ENCODE assay signal across 15 cellular contexts in genomic region chr14:64689292-64689691, GRCh38. TPM values are rescaled to one million over a fixed set of nuclear protein-coding genes. Genes with fewer than 3 reads are reported as not detected.
DNase-seq lines count a peak whose midpoint lies in the region; ATAC-seq, FAIRE-seq and TF ChIP-seq lines count a peak whose summit lies in the region.
"Had no signal": no experiment of that assay in that cellular context is flagged by ENCODE, and none has a peak within 500 bp of the region (broad histone marks: within the 10 kb centered on the region; RNA-seq: fewer than 3 reads in every experiment).

No MANE protein-coding gene starts in this region.

- peak overlapping the region in 1 of 6 donors; percentile 79 for H3K27ac Mint-ChIP-seq in immature natural killer cell

- no peaks in the 10 kb centered on the region for H3K9me3 Mint-ChIP-seq in immature natural killer cell

- H3K27ac ChIP-seq in HepG2 (ENCODE audit: extremely low read length, insufficient read depth, low read length) (no peak overlapping the region), right lobe of liver (no peak overlapping the region)
- H3K27ac ChIP-seq: BLaER1 treated with 17β-estradiol and CSF1 and Interleukin-3, amounts not matched to agents 10 nM and 100 nM; KMS-11 had no signal

- H3K79me2 ChIP-seq in HepG2 (ENCODE audit: insufficient read depth, low read length): no peaks in the 10 kb centered on the region

- no peak overlapping the region for H3K9ac ChIP-seq in HepG2 (ENCODE audit: insufficient read depth, low read depth, low read length)
- H3K9ac ChIP-seq: BLaER1 treated with 17β-estradiol and CSF1 and Interleukin-3, amounts not matched to agents 10 nM and 100 nM; KMS-11 had no signal

- intact Hi-C loops in HepG2 (cut with micrococcal nuclease; ENCODE audit: unreplicated experiment) (no loop called here), right lobe of liver (cut with DNase I) (no loop called here)

- peak overlapping the region; percentile 29; the same call in 1 of the 2 replicates for H3K4me2 ChIP-seq in HepG2 (ENCODE audit: low read depth, low read length)
- H3K4me2 ChIP-seq: BLaER1 treated with 17β-estradiol and CSF1 and Interleukin-3, amounts not matched to agents 10 nM and 100 nM; KMS-11 had no signal

- in situ Hi-C loops in HepG2 (cut with HindIII; ENCODE audit: extremely low pct_ligation_motif_present, low pct_unique_long_range_greater_than_20kb): no loop called here

- TF ChIP-seq POLR2A in HepG2 (IDR thresholded peaks at IDR 0.05; ENCODE audit: insufficient read depth in 1 of 2, low read depth in 2 of 2, low read length in 2 of 2) (no peak), right lobe of liver (IDR thresholded peaks at IDR 0.05) (no peak)

- TF ChIP-seq RAD21 in HepG2 (CRISPR knock-in tag; IDR thresholded peaks at IDR 0.05): no peak

- peaks cover 28% of the 10 kb centered on the region in 2 donors for H3K4me1 Mint-ChIP-seq in immature natural killer cell

- H3K4me3 Mint-ChIP-seq in immature natural killer cell: peak overlapping the region in 3 of 5 donors; percentile 14 to 50 (median 50)

- ATAC-seq in HepG2 (peak; percentile 73), right lobe of liver (no peak)
- ATAC-seq: Panc1 had no signal

- H3K4me3 ChIP-seq in HepG2 (replicated peaks in 1 of 3; ENCODE audit: insufficient read depth in 1 of 3, low read depth in 2 of 3, low read length in 3 of 3) (no peak overlapping the region), right lobe of liver (no peak overlapping the region)
- H3K4me3 ChIP-seq: BLaER1 treated with 17β-estradiol and CSF1 and Interleukin-3, amounts not matched to agents 10 nM and 100 nM had no signal

- H3K4me1 ChIP-seq in HepG2 (ENCODE audit: insufficient read depth, low read length) (peaks cover 18% of the 10 kb centered on the region), right lobe of liver (no peaks in the 10 kb centered on the region)

- FAIRE-seq in HepG2 (lab: Jason Lieb, UNC): peak; percentile 30
- FAIRE-seq: G401.6, H54 had no signal

- H4K20me1 ChIP-seq in HepG2 (ENCODE audit: insufficient read depth, low read length): no peaks in the 10 kb centered on the region

- CTCF ChIA-PET in HepG2 (lab: Yijun Ruan, JAX; ENCODE audit: low intra/inter-chr PET ratio, low total read pairs): no interaction called here

- TF ChIP-seq EP300 in HepG2 (IDR thresholded peaks at IDR 0.05; ENCODE audit: low read depth in 2 of 2, low read length in 2 of 2) (no peak), HepG2 (CRISPR knock-in tag; IDR thresholded peaks at IDR 0.05; ENCODE audit: borderline replicate concordance) (no peak)

- DNase-seq in HepG2 (ENCODE audit: low spot score) (peak; percentile 37), right lobe of liver (no peak), NCI-H526 treated with DMSO at 0.1 percent for 48 hours (lab: John Stamatoyannopoulos, UW) (peak; percentile 56), immature natural killer cell (no peak), superior temporal gyrus (ENCODE audit: extremely low spot score) (no peak), NCI-H446 (lab: John Stamatoyannopoulos, UW) (no peak)
- no peak for DNase-seq in effector CD8-positive, alpha-beta T cell (lab: John Stamatoyannopoulos, UW)
- DNase-seq: NCI-H187 treated with DMSO at 0.1 percent for 48 hours, NCI-H2227 treated with DMSO at 0.1 percent for 48 hours, NCI-H524 had no signal

- no peak overlapping the region for H2AFZ ChIP-seq in HepG2 (ENCODE audit: low read length)

- no peaks in the 10 kb centered on the region for H3K36me3 ChIP-seq in HepG2 (replicated peaks in 1 of 2; ENCODE audit: control insufficient read depth in 1 of 2, insufficient read depth in 2 of 2, low read length in 2 of 2)
- no peaks in the 10 kb centered on the region for H3K36me3 ChIP-seq in right lobe of liver
- H3K36me3 ChIP-seq: BLaER1 treated with 17β-estradiol and CSF1 and Interleukin-3, amounts not matched to agents 10 nM and 100 nM had no signal

- 5% methylated on average over 3 of the region's 3 CpGs for WGBS in HepG2 (ENCODE audit: low lambda C conversion rate)
- whole genome bisulfite sequencing in right lobe of liver (ENCODE audit: insufficient coverage, low coverage, low lambda C conversion rate, missing lambda C conversion rate): 32% methylated on average over 3 of the region's 3 CpGs

- no TSS peak for BruUV-seq in HepG2 (replicated peaks; lab: Mats Ljungman, UMichigan)

- H3K27me3 Mint-ChIP-seq in immature natural killer cell (ENCODE audit: low read depth in 3 of 3): peaks cover 0 to 2% (median 2%) of the 10 kb centered on the region in 3 donors

- no peaks in the 10 kb centered on the region for H3K36me3 Mint-ChIP-seq in immature natural killer cell

- no peaks in the 10 kb centered on the region for H3K9me3 ChIP-seq in HepG2 (ENCODE audit: low read length)
- H3K9me3 ChIP-seq in right lobe of liver: no peaks in the 10 kb centered on the region
- H3K9me3 ChIP-seq: BLaER1 treated with 17β-estradiol and CSF1 and Interleukin-3, amounts not matched to agents 10 nM and 100 nM had no signal

- TF ChIP-seq CTCF in HepG2 (CRISPR knock-in tag; IDR thresholded peaks at IDR 0.05) (no peak), right lobe of liver (IDR thresholded peaks at IDR 0.05) (no peak)

- peaks cover 5 to 12% of the 10 kb centered on the region in 2 experiments; a peak in 3 of 5 replicates for H3K27me3 ChIP-seq in HepG2 (ENCODE audit: control insufficient read depth in 1 of 2, insufficient read depth in 2 of 2, low read length in 2 of 2)
- H3K27me3 ChIP-seq in right lobe of liver: no peaks in the 10 kb centered on the region

- POLR2A ChIA-PET in HepG2 (lab: Yijun Ruan, JAX): interaction anchor here (1.3 kb wide), 1 partner anchor 15 kb away, joined by 3 read pairs; the partner anchor contains the start of gene PLEKHG3

TF ChIP-seq in HepG2, 621 proteins besides CTCF, POLR2A, EP300 and RAD21 (continues in another document):
- TF ChIP-seq GATAD2A (CRISPR knock-in tag; IDR thresholded peaks at IDR 0.05) (0 out of 2 replicates have a peak, but pooled peaks have one; percentile 13), ATF4 (CRISPR knock-in tag; IDR thresholded peaks at IDR 0.05) (no peak), HNF4G (IDR thresholded peaks at IDR 0.05; ENCODE audit: borderline replicate concordance, low read depth, low read length) (peak; percentile 41; the same call in 1 of the 2 replicates), HNF4G (CRISPR knock-in tag; IDR thresholded peaks at IDR 0.05; ENCODE audit: borderline replicate concordance, low read depth) (no peak), ZNF878 (CRISPR knock-in tag; IDR thresholded peaks at IDR 0.05) (0 out of 2 replicates have a peak, but pooled peaks have one; percentile 23), FOXA3 (CRISPR knock-in tag; IDR thresholded peaks at IDR 0.05) (peak; percentile 47; the same call in 1 of the 2 replicates)
- TF ChIP-seq, protein P1, sequence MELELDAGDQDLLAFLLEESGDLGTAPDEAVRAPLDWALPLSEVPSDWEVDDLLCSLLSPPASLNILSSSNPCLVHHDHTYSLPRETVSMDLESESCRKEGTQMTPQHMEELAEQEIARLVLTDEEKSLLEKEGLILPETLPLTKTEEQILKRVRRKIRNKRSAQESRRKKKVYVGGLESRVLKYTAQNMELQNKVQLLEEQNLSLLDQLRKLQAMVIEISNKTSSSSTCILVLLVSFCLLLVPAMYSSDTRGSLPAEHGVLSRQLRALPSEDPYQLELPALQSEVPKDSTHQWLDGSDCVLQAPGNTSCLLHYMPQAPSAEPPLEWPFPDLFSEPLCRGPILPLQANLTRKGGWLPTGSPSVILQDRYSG (CRISPR knock-in tag; IDR thresholded peaks at IDR 0.05): no peak

RNA-seq across cellular contexts. Expression of gene PLEKHG3, which starts 14.9 kb away (rescaled TPM):
- total RNA-seq in HepG2 (2016; rRNA removed; fragmentation: Illumina TruSeq; extraction: Trizol) (9.5 and 9.8 TPM in 2 replicates), right lobe of liver (10 to 100 TPM; 25.4 to 49.1 (median 28.0) TPM)
- 0.61 and 0.88 TPM in 2 replicates for total RNA-seq in HepG2 (2016; cell fraction: cytosol; rRNA removed; fragmentation: Illumina TruSeq; extraction: Trizol; ENCODE audit: low read depth)
- 7.2 and 11.8 TPM in 2 replicates for total RNA-seq in HepG2 (2016; cell fraction: insoluble cytoplasmic fraction; rRNA removed; fragmentation: Illumina TruSeq; extraction: Trizol)
- 5.6 and 6.4 TPM in 2 replicates for total RNA-seq in HepG2 (2016; cell fraction: membrane; rRNA removed; fragmentation: Illumina TruSeq; extraction: Trizol)
- total RNA-seq in HepG2 (2016; cell fraction: nucleus; rRNA removed; fragmentation: Illumina TruSeq; extraction: Trizol): 9.3 and 10.4 TPM in 2 replicates
- polyA plus RNA-seq in HepG2 (2011; rRNA removed) (7.1 and 7.2 TPM in 2 replicates), immature natural killer cell (100 to 1,000 TPM in 1 of 3 donors, 10 to 100 TPM in 2; 36.8 to 216 (median 71.4) TPM)
- polyA plus RNA-seq in HepG2 (2011; cell fraction: cytosol; rRNA removed): 2.7 and 5.6 TPM in 2 replicates
- polyA plus RNA-seq in HepG2 (2011; cell fraction: nucleus; rRNA removed): 13.8 and 16.9 TPM in 2 replicates
- 5.4 and 8.7 TPM in 2 replicates for polyA plus RNA-seq in HepG2 (2012)
- 0.60 and 0.61 TPM in 2 replicates for polyA plus RNA-seq in HepG2 (2016; cell fraction: cytosol; fragmentation: Illumina TruSeq; extraction: Trizol; ENCODE audit: low read depth)
- polyA plus RNA-seq in HepG2 (2016; cell fraction: insoluble cytoplasmic fraction; fragmentation: Illumina TruSeq; extraction: Trizol; ENCODE audit: low read depth): 6.0 and 8.8 TPM in 2 replicates
- polyA plus RNA-seq in HepG2 (2016; cell fraction: membrane; fragmentation: Illumina TruSeq; extraction: Trizol; ENCODE audit: low read depth): 2.1 and 2.2 TPM in 2 replicates
- polyA plus RNA-seq in HepG2 (2016; cell fraction: nucleus; fragmentation: Illumina TruSeq; extraction: Trizol; ENCODE audit: insufficient read depth, low read depth): 28.5 and 30.1 TPM in 2 replicates
- polyA minus RNA-seq in HepG2 (2011; rRNA and poly(A)+ RNA removed; ENCODE audit: low replicate concordance): 9.5 and 51.9 TPM in 2 replicates
- polyA minus RNA-seq in HepG2 (2011; cell fraction: cytosol; rRNA and poly(A)+ RNA removed): 4.6 and 5.4 TPM in 2 replicates
- polyA minus RNA-seq in HepG2 (2011; cell fraction: nucleus; rRNA and poly(A)+ RNA removed): 5.1 and 12.0 TPM in 2 replicates

Comparison
In these comparisons a context has a peak if more than half of its experiments do, and no peak if none do; other contexts are left out.
1. DNase-seq: peak in HepG2 (single experiment) and NCI-H526 treated with DMSO at 0.1 percent for 48 hours (single experiment); none in right lobe of liver (0 of 3), immature natural killer cell (0 of 3), superior temporal gyrus (single experiment), effector CD8-positive, alpha-beta T cell (single experiment) and NCI-H446 (0 of 2).